Comparison of ENCODE assay signal across 25 cellular contexts in genomic region chr9:127407505-127407868, GRCh38. TPM values are rescaled to one million over a fixed set of nuclear protein-coding genes. Genes with fewer than 3 reads are reported as not detected.
DNase-seq lines count a peak whose midpoint lies in the region; ATAC-seq, FAIRE-seq and TF ChIP-seq lines count a peak whose summit lies in the region.
"Had no signal": no experiment of that assay in that cellular context is flagged by ENCODE, and none has a peak within 500 bp of the region (broad histone marks: within the 10 kb centered on the region; RNA-seq: fewer than 3 reads in every experiment).

No MANE protein-coding gene starts in this region.

- H3K9me3 Mint-ChIP-seq in GM23338 = no peaks in the 10 kb centered on the region
- no peaks in the 10 kb centered on the region for H3K9me3 Mint-ChIP-seq in dendritic cell treated with granulocyte-macrophage colony-stimulating factor and Interleukin-4, amounts not matched to agents 40 ng/mL and 50 ng/mL, for 4 days
- H3K9me3 Mint-ChIP-seq in neural progenitor cell = no peaks in the 10 kb centered on the region
- H3K9me3 Mint-ChIP-seq in activated CD4-positive, alpha-beta T cell treated with anti-CD3 and anti-CD28 coated beads, Interleukin-2, amount 10 ng/mL, durations not matched to agents 24 days and 14 days = no peaks in the 10 kb centered on the region
- H3K9me3 Mint-ChIP-seq: activated CD4-positive, alpha-beta T cell treated with anti-CD3 and anti-CD28 coated beads, Interleukin-2, amount 10 ng/mL, durations not matched to agents 7 days and 5 days; activated naive CD4-positive, alpha-beta T cell treated with anti-CD3 and anti-CD28 coated beads, Interleukin-2, amount 50 U/mL, for 72 hours; activated T-helper 1 cell treated with anti-CD3 and anti-CD28 coated beads, Interleukin-12 subunit alpha, Interleukin-12 subunit beta, Interleukin-2, Interleukin-4 antibody, amounts not matched to agents 30 ng/mL and 10 ng/mL and 1 ng/mL, durations not matched to agents 14 hours and 24 hours and 36 hours; mesothelial cell of epicardium; naive thymus-derived CD8-positive, alpha-beta T cell had no signal

- H3K27ac Mint-ChIP-seq in GM23338 (no peak overlapping the region), neural progenitor cell (peak overlapping the region; percentile 43)
- H3K27ac Mint-ChIP-seq in dendritic cell treated with granulocyte-macrophage colony-stimulating factor and Interleukin-4, amounts not matched to agents 40 ng/mL and 50 ng/mL, for 4 days = peak overlapping the region; percentile 12
- no peak overlapping the region for H3K27ac Mint-ChIP-seq in activated CD4-positive, alpha-beta T cell treated with anti-CD3 and anti-CD28 coated beads, Interleukin-2, amount 10 ng/mL, durations not matched to agents 24 days and 14 days
- H3K27ac Mint-ChIP-seq: activated CD4-positive, alpha-beta T cell treated with anti-CD3 and anti-CD28 coated beads, Interleukin-2, amount 10 ng/mL, durations not matched to agents 7 days and 5 days; activated CD8-positive, alpha-beta memory T cell treated with anti-CD3 and anti-CD28 coated beads, Interleukin-2, amount 10 ng/mL, durations not matched to agents 7 days and 5 days; activated naive CD4-positive, alpha-beta T cell treated with anti-CD3 and anti-CD28 coated beads, Interleukin-2, amount 50 U/mL, for 72 hours; activated T-helper 1 cell treated with anti-CD3 and anti-CD28 coated beads, Interleukin-12 subunit alpha, Interleukin-12 subunit beta, Interleukin-2, Interleukin-4 antibody, amounts not matched to agents 30 ng/mL and 10 ng/mL and 1 ng/mL, durations not matched to agents 14 hours and 24 hours and 36 hours; mesothelial cell of epicardium had no signal

- H3K4me3 ChIP-seq in GM23338 = no peak overlapping the region
- H3K4me3 ChIP-seq in neural progenitor cell = no peak overlapping the region
- H3K4me3 ChIP-seq in pancreas = no peak overlapping the region
- H3K4me3 ChIP-seq: stomach had no signal

- DNase-seq in GM23338 (ENCODE audit: low spot score) (no peak), RCC 7860 (ENCODE audit: low spot score) (no peak), neural progenitor cell (ENCODE audit: low spot score) (no peak), pancreas (no peak)
- no peak for DNase-seq in activated CD4-positive, alpha-beta T cell treated with anti-CD3 and anti-CD28 coated beads, Interleukin-2, amount 10 ng/mL, durations not matched to agents 24 days and 14 days
- DNase-seq in activated CD8-positive, alpha-beta memory T cell treated with anti-CD3 and anti-CD28 coated beads, Interleukin-2, amount 50 U/mL, for 48 hours = no peak
- DNase-seq: activated CD4-positive, alpha-beta T cell treated with anti-CD3 and anti-CD28 coated beads, Interleukin-2, amount 10 ng/mL, durations not matched to agents 7 days and 5 days; activated CD8-positive, alpha-beta memory T cell treated with anti-CD3 and anti-CD28 coated beads, Interleukin-2, amount 10 ng/mL, durations not matched to agents 7 days and 5 days; effector CD8-positive, alpha-beta T cell; erythroblast; GDM1; GOT3; KG1; left colon; naive thymus-derived CD8-positive, alpha-beta T cell; NCI-H187 treated with DMSO at 0.1 percent for 48 hours; NCI-H526 treated with DMSO at 0.1 percent for 48 hours; stimulated activated CD8-positive, alpha-beta memory T cell treated with anti-CD3 and anti-CD28 coated beads, Interleukin-4, amount 100 ng/mL, for 48 hours; stomach; trophoblast cell had no signal

- H3K4me3 Mint-ChIP-seq in GM23338 = no peak overlapping the region
- H3K4me3 Mint-ChIP-seq in dendritic cell treated with granulocyte-macrophage colony-stimulating factor and Interleukin-4, amounts not matched to agents 40 ng/mL and 50 ng/mL, for 4 days = no peak overlapping the region
- H3K4me3 Mint-ChIP-seq in neural progenitor cell = peak overlapping the region; percentile 33
- H3K4me3 Mint-ChIP-seq in activated CD4-positive, alpha-beta T cell treated with anti-CD3 and anti-CD28 coated beads, Interleukin-2, amount 10 ng/mL, durations not matched to agents 24 days and 14 days = no peak overlapping the region
- H3K4me3 Mint-ChIP-seq: activated CD4-positive, alpha-beta T cell treated with anti-CD3 and anti-CD28 coated beads, Interleukin-2, amount 10 ng/mL, durations not matched to agents 7 days and 5 days; activated CD8-positive, alpha-beta memory T cell treated with anti-CD3 and anti-CD28 coated beads, Interleukin-2, amount 10 ng/mL, durations not matched to agents 7 days and 5 days; activated T-helper 1 cell treated with anti-CD3 and anti-CD28 coated beads, Interleukin-12 subunit alpha, Interleukin-12 subunit beta, Interleukin-2, Interleukin-4 antibody, amounts not matched to agents 30 ng/mL and 10 ng/mL and 1 ng/mL, durations not matched to agents 14 hours and 24 hours and 36 hours; mesothelial cell of epicardium; naive thymus-derived CD8-positive, alpha-beta T cell had no signal

- intact Hi-C loops in dendritic cell treated with granulocyte-macrophage colony-stimulating factor and Interleukin-4, amounts not matched to agents 40 ng/mL and 50 ng/mL, for 4 days (cut with micrococcal nuclease) = no loop called here
- intact Hi-C loops in activated CD4-positive, alpha-beta T cell treated with anti-CD3 and anti-CD28 coated beads, Interleukin-2, amount 10 ng/mL, durations not matched to agents 24 days and 14 days (cut with micrococcal nuclease) = no loop called here
- intact Hi-C loops in pancreas (cut with DNase I) = no loop called here

- no peaks in the 10 kb centered on the region for H3F3A ChIP-seq in GM23338 (replicated peaks; ENCODE audit: low read depth)
- no peaks in the 10 kb centered on the region for H3F3A ChIP-seq in neural progenitor cell (ENCODE audit: low read depth)

- H3K4me1 ChIP-seq in GM23338 (ENCODE audit: insufficient read depth) (no peaks in the 10 kb centered on the region), neural progenitor cell (no peaks in the 10 kb centered on the region), pancreas (no peaks in the 10 kb centered on the region)

- H2AFZ ChIP-seq in GM23338 = no peak overlapping the region
- H2AFZ ChIP-seq in neural progenitor cell (replicated peaks) = no peak overlapping the region

- H3K9me3 ChIP-seq in neural progenitor cell (ENCODE audit: low read depth) = no peaks in the 10 kb centered on the region
- no peaks in the 10 kb centered on the region for H3K9me3 ChIP-seq in pancreas
- H3K9me3 ChIP-seq: stomach had no signal

- peaks cover 10% of the 10 kb centered on the region for H3K27me3 Mint-ChIP-seq in GM23338 (ENCODE audit: insufficient read depth, low read depth, poor library complexity)
- H3K27me3 Mint-ChIP-seq in dendritic cell treated with granulocyte-macrophage colony-stimulating factor and Interleukin-4, amounts not matched to agents 40 ng/mL and 50 ng/mL, for 4 days = no peaks in the 10 kb centered on the region
- H3K27me3 Mint-ChIP-seq in neural progenitor cell (ENCODE audit: insufficient read depth, low read depth) = no peaks in the 10 kb centered on the region
- peaks cover 19% of the 10 kb centered on the region for H3K27me3 Mint-ChIP-seq in activated CD4-positive, alpha-beta T cell treated with anti-CD3 and anti-CD28 coated beads, Interleukin-2, amount 10 ng/mL, durations not matched to agents 24 days and 14 days

- H4K20me1 ChIP-seq in GM23338 (replicated peaks; ENCODE audit: insufficient read depth) = no peaks in the 10 kb centered on the region
- H4K20me1 ChIP-seq in neural progenitor cell (ENCODE audit: low read depth) = no peaks in the 10 kb centered on the region

- no peaks in the 10 kb centered on the region for H3K27me3 ChIP-seq in GM23338 (ENCODE audit: insufficient read depth)
- H3K27me3 ChIP-seq in neural progenitor cell = no peaks in the 10 kb centered on the region
- H3K27me3 ChIP-seq in pancreas = no peaks in the 10 kb centered on the region
- H3K27me3 ChIP-seq: stomach had no signal

- H3K36me3 ChIP-seq in GM23338 (ENCODE audit: insufficient read depth) (no peaks in the 10 kb centered on the region), neural progenitor cell (no peaks in the 10 kb centered on the region), pancreas (peaks cover 0 to 8% (median 0%) of the 10 kb centered on the region in 3 donors)

- no peak overlapping the region for H3K9ac ChIP-seq in neural progenitor cell

- no peak for TF ChIP-seq CTCF in GM23338 (conservative IDR thresholded peaks at IDR 0.05; ENCODE audit: low read depth in 2 of 2)
- TF ChIP-seq CTCF in neural progenitor cell (IDR thresholded peaks at IDR 0.05) = no peak
- TF ChIP-seq CTCF in pancreas (IDR thresholded peaks at IDR 0.05) = no peak

- H3K27ac ChIP-seq in GM23338 (ENCODE audit: low read depth) = peak overlapping the region; percentile 69; the same call in 1 of the 2 replicates
- no peak overlapping the region for H3K27ac ChIP-seq in neural progenitor cell
- H3K27ac ChIP-seq in pancreas = no peak overlapping the region

- peak; percentile 26 for FAIRE-seq in RCC 7860 (lab: Jason Lieb, UNC)
- FAIRE-seq in pancreas (lab: Jason Lieb, UNC) = no peak

- H3K4me1 Mint-ChIP-seq in GM23338 (peaks cover 2% of the 10 kb centered on the region; the same call in 2 of the 3 replicates), neural progenitor cell (peaks cover 18% of the 10 kb centered on the region)
- peaks cover 25% of the 10 kb centered on the region for H3K4me1 Mint-ChIP-seq in dendritic cell treated with granulocyte-macrophage colony-stimulating factor and Interleukin-4, amounts not matched to agents 40 ng/mL and 50 ng/mL, for 4 days (ENCODE audit: low read depth)
- H3K4me1 Mint-ChIP-seq in activated CD4-positive, alpha-beta T cell treated with anti-CD3 and anti-CD28 coated beads, Interleukin-2, amount 10 ng/mL, durations not matched to agents 24 days and 14 days = no peaks in the 10 kb centered on the region
- H3K4me1 Mint-ChIP-seq: activated CD4-positive, alpha-beta T cell treated with anti-CD3 and anti-CD28 coated beads, Interleukin-2, amount 10 ng/mL, durations not matched to agents 7 days and 5 days; mesothelial cell of epicardium had no signal

- 37 to 52% methylated on average over 5 of the region's 5 CpGs for WGBS in pancreas, 2 donors

- peaks cover 2% of the 10 kb centered on the region for H3K36me3 Mint-ChIP-seq in GM23338 (ENCODE audit: low read depth)
- peaks cover 52% of the 10 kb centered on the region for H3K36me3 Mint-ChIP-seq in dendritic cell treated with granulocyte-macrophage colony-stimulating factor and Interleukin-4, amounts not matched to agents 40 ng/mL and 50 ng/mL, for 4 days (ENCODE audit: low read depth)
- H3K36me3 Mint-ChIP-seq in neural progenitor cell = no peaks in the 10 kb centered on the region
- H3K36me3 Mint-ChIP-seq in activated CD4-positive, alpha-beta T cell treated with anti-CD3 and anti-CD28 coated beads, Interleukin-2, amount 10 ng/mL, durations not matched to agents 24 days and 14 days (ENCODE audit: low read depth) = no peaks in the 10 kb centered on the region
- H3K36me3 Mint-ChIP-seq: activated CD8-positive, alpha-beta memory T cell treated with anti-CD3 and anti-CD28 coated beads, Interleukin-2, amount 10 ng/mL, durations not matched to agents 7 days and 5 days; activated naive CD4-positive, alpha-beta T cell treated with anti-CD3 and anti-CD28 coated beads, Interleukin-2, amount 50 U/mL, for 72 hours had no signal

- no peaks in the 10 kb centered on the region for H3K9me2 ChIP-seq in GM23338 (ENCODE audit: insufficient read depth)

- ATAC-seq in GM23338 (no peak), GM21717 (IDR thresholded peaks at IDR 0.05; ENCODE audit: unreplicated experiment) (no peak), pancreas (no peak)
- ATAC-seq: activated CD8-positive, alpha-beta memory T cell treated with anti-CD3 and anti-CD28 coated beads, Interleukin-2, amount 10 ng/mL, durations not matched to agents 7 days and 5 days; activated naive CD4-positive, alpha-beta T cell treated with anti-CD3 and anti-CD28 coated beads, Interleukin-2, amount 50 U/mL, for 72 hours; left colon; naive thymus-derived CD8-positive, alpha-beta T cell had no signal

- H3K79me2 ChIP-seq in GM23338 (replicated peaks; ENCODE audit: insufficient read depth) (no peaks in the 10 kb centered on the region), neural progenitor cell (ENCODE audit: low read depth) (no peaks in the 10 kb centered on the region)

- no peak overlapping the region for H3K4me2 ChIP-seq in GM23338
- H3K4me2 ChIP-seq in neural progenitor cell = no peak overlapping the region

RNA-seq across cellular contexts. Expression of gene SLC2A8, which starts 10.5 kb away (rescaled TPM):
- 28.9 and 34.1 TPM in 2 replicates for total RNA-seq in GM23338 (2014; rRNA removed; shearing (Covaris generic))
- polyA plus RNA-seq in GM23338 (2016; fragmentation: Nextera tagmentation; extraction: Ambion mirVana) (16.3 and 18.9 TPM in 2 replicates), pancreas (10 to 100 TPM; 15.3 to 18.9 TPM)
- total RNA-seq in neural progenitor cell (ENCODE audit: low replicate concordance) (9.4 and 22.8 TPM in 2 replicates), pancreas (10 to 100 TPM in 1 of 6 donors, 1 to 10 TPM in 5; 5.5 to 10.5 (median 6.8) TPM)
- 3.9 and 5.8 TPM in 2 replicates for total RNA-seq in activated CD4-positive, alpha-beta T cell treated with anti-CD3 and anti-CD28 coated beads, Interleukin-2, amount 10 ng/mL, durations not matched to agents 24 days and 14 days

RNA-seq across cellular contexts. Expression of gene ZNF79, which starts 16.7 kb away (rescaled TPM):
- total RNA-seq in GM23338 (2014; rRNA removed; shearing (Covaris generic)) = 5.8 and 6.3 TPM in 2 replicates
- 2.2 and 2.9 TPM in 2 replicates for polyA plus RNA-seq in GM23338 (2016; fragmentation: Nextera tagmentation; extraction: Ambion mirVana)
- 6.7 and 7.3 TPM in 2 replicates for total RNA-seq in neural progenitor cell (ENCODE audit: low replicate concordance)
- 17.2 and 17.3 TPM in 2 replicates for total RNA-seq in activated CD4-positive, alpha-beta T cell treated with anti-CD3 and anti-CD28 coated beads, Interleukin-2, amount 10 ng/mL, durations not matched to agents 24 days and 14 days
- 1 to 10 TPM; 3.6 to 5.2 (median 4.4) TPM for total RNA-seq in pancreas
- polyA plus RNA-seq in pancreas = 1 to 10 TPM; 3.4 to 4.1 TPM

RNA-seq across cellular contexts. Expression of gene RPL12, which starts 43.7 kb away (rescaled TPM):
- 1,947 and 2,596 TPM in 2 replicates for total RNA-seq in GM23338 (2014; rRNA removed; shearing (Covaris generic))
- polyA plus RNA-seq in GM23338 (2016; fragmentation: Nextera tagmentation; extraction: Ambion mirVana) (2,121 and 2,369 TPM in 2 replicates), pancreas (1,000 to 10,000 TPM; 1,882 to 2,729 TPM)
- total RNA-seq in neural progenitor cell (ENCODE audit: low replicate concordance) (2,064 and 2,640 TPM in 2 replicates), pancreas (1,000 to 10,000 TPM in 3 of 6 donors, 100 to 1,000 TPM in 3; 746 to 1,435 (median 897) TPM)
- total RNA-seq in activated CD4-positive, alpha-beta T cell treated with anti-CD3 and anti-CD28 coated beads, Interleukin-2, amount 10 ng/mL, durations not matched to agents 24 days and 14 days = 1,245 and 1,252 TPM in 2 replicates

RNA-seq across cellular contexts. Expression of gene LRSAM1, which starts 43.8 kb away (rescaled TPM):
- 16.9 and 21.9 TPM in 2 replicates for total RNA-seq in GM23338 (2014; rRNA removed; shearing (Covaris generic))
- polyA plus RNA-seq in GM23338 (2016; fragmentation: Nextera tagmentation; extraction: Ambion mirVana) (12.8 and 16.1 TPM in 2 replicates), pancreas (10 to 100 TPM; 21.9 to 24.9 TPM)
- total RNA-seq in neural progenitor cell (ENCODE audit: low replicate concordance) (6.7 and 14.2 TPM in 2 replicates), pancreas (10 to 100 TPM in 1 of 6 donors, 1 to 10 TPM in 5; 4.3 to 12.4 (median 6.9) TPM)
- total RNA-seq in activated CD4-positive, alpha-beta T cell treated with anti-CD3 and anti-CD28 coated beads, Interleukin-2, amount 10 ng/mL, durations not matched to agents 24 days and 14 days = 24.6 and 26.4 TPM in 2 replicates

Comparison
In these comparisons a context has a peak if more than half of its experiments do, and no peak if none do; other contexts are left out.
1. H3K27ac Mint-ChIP-seq: peak in dendritic cell treated with granulocyte-macrophage colony-stimulating factor and Interleukin-4, amounts not matched to agents 40 ng/mL and 50 ng/mL, for 4 days (single experiment) and neural progenitor cell (single experiment); none in GM23338 (single experiment) and activated CD4-positive, alpha-beta T cell treated with anti-CD3 and anti-CD28 coated beads, Interleukin-2, amount 10 ng/mL, durations not matched to agents 24 days and 14 days (single experiment).